35 cellular contexts compared by ENCODE assay signal in genomic region chr14:23922545-23922944, GRCh38.
"Had no signal": no experiment of that assay in that cellular context is flagged by ENCODE, and none has a peak within 500 bp of the region (broad histone marks: within the 10 kb centered on the region; RNA-seq: fewer than 3 reads in every experiment).

No MANE protein-coding gene starts in this region.

- H3K4me2 ChIP-seq: KMS-11 had no signal

- H3K27me3 ChIP-seq: MG63 had no signal

- DNase-seq: Karpas-422, Kasumi-1, MG63, MM.1S, MV-4-11, NCI-H1048, NCI-H1092, NCI-H1092 treated with DMSO at 0.1 percent for 48 hours, NCI-H1105, NCI-H1105 treated with DMSO at 0.1 percent for 48 hours, NCI-H1417, NCI-H1417 treated with DMSO at 0.1 percent for 48 hours, NCI-H1436, NCI-H1436 treated with DMSO at 0.1 percent for 48 hours, NCI-H146, NCI-H1694, NCI-H1694 treated with DMSO at 0.1 percent for 48 hours, NCI-H187, NCI-H187 treated with DMSO at 0.1 percent for 48 hours, NCI-H1930, NCI-H2029, NCI-H2029 treated with DMSO at 0.1 percent for 48 hours, NCI-H2081, NCI-H2081 treated with DMSO at 0.1 percent for 48 hours, NCI-H2107, NCI-H2171, NCI-H2171 treated with DMSO at 0.1 percent for 48 hours, NCI-H2227 treated with DMSO at 0.1 percent for 48 hours, NCI-H226, NCI-H345, NCI-H446, NCI-H446 treated with DMSO at 0.1 percent for 48 hours, NCI-H510A, NCI-H510A treated with DMSO at 0.1 percent for 48 hours had no signal

- H3K9ac ChIP-seq: KMS-11 had no signal

- H3K36me3 ChIP-seq: MG63 had no signal

- H3K9me3 ChIP-seq: MG63 had no signal

- H3K4me3 ChIP-seq: MG63 had no signal

- H3K27ac ChIP-seq: KMS-11 had no signal
